Comparison of ENCODE assay signal across 13 cellular contexts in the genomic region with DNA sequence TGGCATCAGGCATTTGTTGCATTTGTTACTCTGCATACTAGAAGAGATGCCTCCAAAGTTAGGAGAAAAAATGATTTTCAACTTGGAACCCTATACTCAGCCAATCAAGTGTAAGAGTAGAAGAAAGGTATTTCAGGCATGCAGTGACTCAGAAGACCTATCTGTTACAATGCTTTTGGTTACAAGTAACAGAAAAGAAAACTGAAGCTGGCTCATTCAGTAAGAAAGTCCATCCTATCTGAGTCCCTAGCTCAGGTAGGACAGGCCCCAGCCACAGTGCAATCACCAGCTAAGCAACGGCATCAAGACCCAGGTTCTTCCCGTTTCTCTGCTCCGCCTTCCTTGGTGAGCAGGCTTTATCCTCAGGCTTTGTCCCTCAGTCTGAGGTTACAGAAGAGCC. TPM values are rescaled to one million over a fixed set of nuclear protein-coding genes. Genes with fewer than 3 reads are reported as not detected.
DNase-seq lines count a peak whose midpoint lies in the region; ATAC-seq and TF ChIP-seq lines count a peak whose summit lies in the region.
"Had no signal": no experiment of that assay in that cellular context is flagged by ENCODE, and none has a peak within 500 bp of the region (broad histone marks: within the 10 kb centered on the region; RNA-seq: fewer than 3 reads in every experiment).

No MANE protein-coding gene starts in this region.

- no peaks in the 10 kb centered on the region for H3K9me3 Mint-ChIP-seq in CD8-positive, alpha-beta T cell
- H3K9me3 Mint-ChIP-seq: activated CD4-positive, alpha-beta T cell treated with anti-CD3 and anti-CD28 coated beads, Interleukin-2, amount 10 ng/mL, durations not matched to agents 24 days and 14 days had no signal

- peaks cover 53% of the 10 kb centered on the region for H3K36me3 Mint-ChIP-seq in CD8-positive, alpha-beta T cell

- H3K27me3 ChIP-seq in CD8-positive, alpha-beta T cell (ENCODE audit: insufficient read depth, low read length) = no peaks in the 10 kb centered on the region
- no peaks in the 10 kb centered on the region for H3K27me3 ChIP-seq in HUES48 (ENCODE audit: control insufficient read depth, insufficient read depth, low read length)
- H3K27me3 ChIP-seq: colonic mucosa, stomach had no signal

- no peak overlapping the region for H3K27ac ChIP-seq in CD8-positive, alpha-beta T cell (ENCODE audit: low read depth, low read length)
- peak overlapping the region; percentile 78 for H3K27ac ChIP-seq in HUES48 (ENCODE audit: low read depth, low read length)
- H3K27ac ChIP-seq in mesodermal cell (ENCODE audit: low read depth, low read length, severe bottlenecking) = peak overlapping the region; percentile 68
- H3K27ac ChIP-seq: colonic mucosa, stomach had no signal

- H3K4me1 ChIP-seq in CD8-positive, alpha-beta T cell (ENCODE audit: insufficient read depth, low read length) = peaks cover 30% of the 10 kb centered on the region
- peaks cover 13% of the 10 kb centered on the region for H3K4me1 ChIP-seq in HUES48 (ENCODE audit: control insufficient read depth, insufficient read depth, low read length)
- H3K4me1 ChIP-seq in mesodermal cell (ENCODE audit: control insufficient read depth, insufficient read depth, low read length, poor library complexity, severe bottlenecking) = peaks cover 8% of the 10 kb centered on the region
- H3K4me1 ChIP-seq: colonic mucosa had no signal

- no peak overlapping the region for H3K9ac ChIP-seq in HUES48 (ENCODE audit: low read depth, low read length)

- 47% methylated on average over 3 of the region's 3 CpGs; no CpG with 5 or more reads in 1 of the 2 experiments for WGBS in mesodermal cell (ENCODE audit: insufficient coverage in 2 of 2), 2 experiments

- H3K4me3 Mint-ChIP-seq in CD8-positive, alpha-beta T cell = no peak overlapping the region
- H3K4me3 Mint-ChIP-seq: activated CD4-positive, alpha-beta T cell treated with anti-CD3 and anti-CD28 coated beads, Interleukin-2, amount 10 ng/mL, durations not matched to agents 24 days and 14 days had no signal

- no peak for ATAC-seq in CD8-positive, alpha-beta T cell
- ATAC-seq in HG03159 (IDR thresholded peaks at IDR 0.05; ENCODE audit: unreplicated experiment) = no peak
- ATAC-seq in GM19397 (IDR thresholded peaks at IDR 0.05; ENCODE audit: unreplicated experiment) = no peak
- ATAC-seq in HG02870 (IDR thresholded peaks at IDR 0.05; ENCODE audit: unreplicated experiment) = no peak

- no peak overlapping the region for H3K4me3 ChIP-seq in CD8-positive, alpha-beta T cell (ENCODE audit: low read depth, low read length)
- H3K4me3 ChIP-seq in HUES48 (ENCODE audit: low read depth, low read length) = no peak overlapping the region
- no peak overlapping the region for H3K4me3 ChIP-seq in choroid plexus epithelial cell (ENCODE audit: low read depth, low read length)
- H3K4me3 ChIP-seq in mesodermal cell (ENCODE audit: extremely low read depth, insufficient read depth, low read length, poor library complexity, severe bottlenecking) = no peak overlapping the region
- H3K4me3 ChIP-seq: colonic mucosa, stomach had no signal

- TF ChIP-seq CTCF in CD8-positive, alpha-beta T cell (IDR thresholded peaks at IDR 0.05) = no peak
- TF ChIP-seq CTCF in choroid plexus epithelial cell (conservative IDR thresholded peaks at IDR 0.05; ENCODE audit: low read depth, low read length) = no peak

- H3K9me3 ChIP-seq in CD8-positive, alpha-beta T cell (ENCODE audit: low read length) = no peaks in the 10 kb centered on the region
- peaks cover 34% of the 10 kb centered on the region for H3K9me3 ChIP-seq in HUES48 (ENCODE audit: control insufficient read depth, insufficient read depth, low read length)
- no peaks in the 10 kb centered on the region for H3K9me3 ChIP-seq in mesodermal cell (ENCODE audit: control insufficient read depth, low read length)
- H3K9me3 ChIP-seq: colonic mucosa, stomach had no signal

- POLR2A ChIA-PET in CD8-positive, alpha-beta T cell (lab: Charles Lee) = no interaction called here

- peak overlapping the region; percentile 66 for H3K27ac Mint-ChIP-seq in CD8-positive, alpha-beta T cell

- no peaks in the 10 kb centered on the region for H3K36me3 ChIP-seq in CD8-positive, alpha-beta T cell (ENCODE audit: insufficient read depth, low read length)
- H3K36me3 ChIP-seq in HUES48 (ENCODE audit: control insufficient read depth, insufficient read depth, low read length) = no peaks in the 10 kb centered on the region
- peaks cover 22% of the 10 kb centered on the region for H3K36me3 ChIP-seq in mesodermal cell (ENCODE audit: control insufficient read depth, insufficient read depth, low read length)
- H3K36me3 ChIP-seq: colonic mucosa, stomach had no signal

- H3K4me1 Mint-ChIP-seq in CD8-positive, alpha-beta T cell (ENCODE audit: low read depth) = peaks cover 65% of the 10 kb centered on the region

- intact Hi-C loops in CD8-positive, alpha-beta T cell (cut with DNase I, micrococcal nuclease) = no loop called here

- no peak for DNase-seq in CD8-positive, alpha-beta T cell
- DNase-seq in choroid plexus epithelial cell (ENCODE audit: low read depth) = peak; percentile 81
- DNase-seq in NCI-H524 (lab: John Stamatoyannopoulos, UW) = no peak
- DNase-seq: activated CD4-positive, alpha-beta T cell treated with anti-CD3 and anti-CD28 coated beads, Interleukin-2, amount 10 ng/mL, durations not matched to agents 24 days and 14 days; colonic mucosa; NCI-H1092; stimulated activated CD4-positive, alpha-beta T cell treated with anti-CD3 and anti-CD28 coated beads, Interleukin-12 subunit alpha, Interleukin-12 subunit beta, amount 100 ng/mL, for 4 hours; stomach had no signal

- no peaks in the 10 kb centered on the region for H3K27me3 Mint-ChIP-seq in CD8-positive, alpha-beta T cell (ENCODE audit: low read depth)
- H3K27me3 Mint-ChIP-seq: activated CD4-positive, alpha-beta T cell treated with anti-CD3 and anti-CD28 coated beads, Interleukin-2, amount 10 ng/mL, durations not matched to agents 24 days and 14 days had no signal

- CTCF ChIA-PET in CD8-positive, alpha-beta T cell (lab: Charles Lee) = no interaction called here

RNA-seq across cellular contexts. Expression of gene MECP2, which starts 23.3 kb away (rescaled TPM):
- 100 to 1,000 TPM; 106 to 204 TPM for total RNA-seq in CD8-positive, alpha-beta T cell
- 25.3 TPM for polyA plus RNA-seq in mesodermal cell (2013, experiment 1 of 2)
- polyA plus RNA-seq in mesodermal cell (2013, experiment 2 of 2) = 22.6 TPM

RNA-seq across cellular contexts. Expression of gene IRAK1, which starts 54.5 kb away (rescaled TPM):
- total RNA-seq in CD8-positive, alpha-beta T cell = 10 to 100 TPM; 84.8 to 92.5 TPM
- 57.0 TPM for polyA plus RNA-seq in mesodermal cell (2013, experiment 1 of 2)
- polyA plus RNA-seq in mesodermal cell (2013, experiment 2 of 2) = 45.5 TPM
